In the genomic region with DNA sequence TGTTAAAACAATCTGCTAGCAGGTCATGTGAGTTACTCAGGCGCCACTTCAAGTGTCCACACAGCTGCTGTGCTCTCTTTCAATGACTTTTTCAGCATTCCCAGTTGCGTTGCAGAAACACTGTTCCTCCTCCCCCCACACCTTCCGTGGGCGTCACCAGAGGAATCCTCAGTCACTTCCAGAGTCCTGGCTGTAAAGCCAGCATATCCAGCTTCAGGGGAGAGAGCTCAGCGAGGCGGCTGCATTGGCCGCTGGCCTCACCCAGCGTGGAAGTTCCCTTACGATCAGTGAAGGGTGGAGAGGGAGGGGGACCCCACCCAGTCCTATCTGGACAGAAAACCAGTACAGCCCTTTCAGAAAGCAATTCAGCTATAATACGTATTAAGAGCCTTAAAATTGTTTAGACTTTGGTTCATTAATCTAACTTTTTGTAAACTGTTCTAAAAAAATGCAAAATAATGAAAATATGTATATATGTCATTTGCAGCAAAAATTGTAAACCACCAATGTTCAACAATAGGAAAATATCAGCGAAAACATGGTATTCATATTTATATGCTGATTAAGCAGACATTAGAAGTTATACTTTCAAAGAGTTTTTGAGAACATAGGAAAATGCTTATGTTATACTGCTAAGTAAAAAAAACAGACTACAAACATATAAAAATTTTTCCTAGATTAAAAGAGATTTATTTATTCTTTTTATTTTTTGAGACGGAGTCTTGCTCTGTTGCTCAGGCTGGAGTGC, we compare ENCODE assay signal across 11 cellular contexts. TPM values are rescaled to one million over a fixed set of nuclear protein-coding genes. Genes with fewer than 3 reads are reported as not detected.
DNase-seq lines count a peak whose midpoint lies in the region; ATAC-seq and TF ChIP-seq lines count a peak whose summit lies in the region.
"Had no signal": no experiment of that assay in that cellular context is flagged by ENCODE, and none has a peak within 500 bp of the region (broad histone marks: within the 10 kb centered on the region; RNA-seq: fewer than 3 reads in every experiment).

No MANE protein-coding gene starts in this region.

- H3K36me3 ChIP-seq in Panc1 (ENCODE audit: control insufficient read depth, insufficient read depth, low read length) (no peaks in the 10 kb centered on the region), upper lobe of right lung (no peaks in the 10 kb centered on the region)

- CTCF ChIA-PET in Panc1 (lab: Charles Lee) = no interaction called here

- ATAC-seq in left cardiac atrium = no peak
- no peak for ATAC-seq in Right ventricle myocardium inferior
- ATAC-seq in Panc1 = no peak
- no peak for ATAC-seq in left ventricle myocardium superior
- peak; percentile 37 for ATAC-seq in upper lobe of right lung
- ATAC-seq in activated CD4-positive, CD25-positive, alpha-beta regulatory T cell treated with anti-CD3 and anti-CD28 coated beads, Interleukin-2, amount 50 U/mL, for 24 hours = no peak
- no peak for ATAC-seq in GM18909 (IDR thresholded peaks at IDR 0.05; ENCODE audit: poor library complexity, unreplicated experiment)

- TF ChIP-seq CTCF in Panc1 (IDR thresholded peaks at IDR 0.05) = no peak
- TF ChIP-seq CTCF in upper lobe of right lung (IDR thresholded peaks at IDR 0.05) = no peak

- BruUV-seq in Panc1 (replicated peaks; lab: Mats Ljungman, UMichigan) = no TSS peak

- H3K27ac ChIP-seq in Panc1 (ENCODE audit: low read length) (peak overlapping the region; percentile 5; the same call in 1 of the 2 replicates), upper lobe of right lung (peak overlapping the region; percentile 31)

- H3K4me1 ChIP-seq in Panc1 (ENCODE audit: control insufficient read depth, insufficient read depth, low read length) = peaks cover 42% of the 10 kb centered on the region
- H3K4me1 ChIP-seq in upper lobe of right lung = peaks cover 23% of the 10 kb centered on the region

- intact Hi-C loops in left cardiac atrium (cut with DNase I) (no loop called here), Right ventricle myocardium inferior (cut with DNase I) (loop anchor here (5.0 kb wide), 1 partner anchor 137 kb away; a partner anchor contains a TSS), Panc1 (cut with micrococcal nuclease; ENCODE audit: unreplicated experiment) (loop anchor here (5.0 kb wide), 2 partner anchors 37 to 52 kb away; a partner anchor contains a TSS), left ventricle myocardium superior (cut with micrococcal nuclease) (no loop called here), upper lobe of right lung (cut with DNase I) (no loop called here)

- in situ Hi-C loops in Panc1 (cut with HindIII; ENCODE audit: low pct_unique_long_range_greater_than_20kb, low sequenced_read_pairs) = no loop called here

- H3K9me3 ChIP-seq in Panc1 (ENCODE audit: control insufficient read depth, insufficient read depth, low read depth, low read length) (no peaks in the 10 kb centered on the region), upper lobe of right lung (no peaks in the 10 kb centered on the region)

- no peaks in the 10 kb centered on the region for H3K27me3 ChIP-seq in Panc1 (ENCODE audit: control insufficient read depth, insufficient read depth, low read length)
- peaks cover 9% of the 10 kb centered on the region for H3K27me3 ChIP-seq in upper lobe of right lung

- H3K4me3 ChIP-seq in Panc1 (ENCODE audit: low read depth in 2 of 2, low read length in 2 of 2) = peak overlapping the region in 1 of 2 experiments; percentile 25; a peak in 1 of 4 replicates
- no peak overlapping the region for H3K4me3 ChIP-seq in upper lobe of right lung

- DNase-seq in left cardiac atrium (peak; percentile 61), Right ventricle myocardium inferior (ENCODE audit: missing footprints) (no peak), Panc1 (ENCODE audit: low read depth, low spot score) (no peak), left ventricle myocardium superior (peak; percentile 40), upper lobe of right lung (peak; percentile 84)
- no peak for DNase-seq in activated CD8-positive, alpha-beta memory T cell treated with anti-CD3 and anti-CD28 coated beads, Interleukin-2, amount 50 U/mL, for 48 hours
- DNase-seq: hippocampal formation; NCI-H1694 treated with DMSO at 0.1 percent for 48 hours; stimulated activated naive CD4-positive, alpha-beta T cell treated with Interleukin-2 at 50 U/mL for 16 hours had no signal

- POLR2A ChIA-PET in Panc1 (lab: Charles Lee) = no interaction called here

RNA-seq across cellular contexts. Expression of a gene that starts 2.8 kb away (rescaled TPM):
- total RNA-seq in left cardiac atrium = 1 to 10 TPM in 1 of 2 donors, under 1 TPM in 1; 0.55 to 1.6 TPM
- total RNA-seq in Right ventricle myocardium inferior = 0.41 TPM
- total RNA-seq in Panc1 (2021; ENCODE audit: unreplicated experiment) = 61.4 TPM
- 56.7 TPM for polyA plus RNA-seq in Panc1 (2012; ENCODE audit: insufficient read length)
- total RNA-seq in left ventricle myocardium superior = 1.3 TPM
- 22.4 TPM for total RNA-seq in upper lobe of right lung

RNA-seq across cellular contexts. Expression of a gene that starts 5.5 kb away (rescaled TPM):
- total RNA-seq in left cardiac atrium = 10 to 100 TPM; 21.5 to 26.5 TPM
- 27.8 TPM for total RNA-seq in Right ventricle myocardium inferior
- total RNA-seq in Panc1 (2021; ENCODE audit: unreplicated experiment) = 103 TPM
- polyA plus RNA-seq in Panc1 (2012; ENCODE audit: insufficient read length) = 165 TPM
- total RNA-seq in left ventricle myocardium superior = 31.8 TPM
- 31.1 TPM for total RNA-seq in upper lobe of right lung

RNA-seq across cellular contexts. Expression of a gene that starts 29.8 kb away (rescaled TPM):
- total RNA-seq in left cardiac atrium (10 to 100 TPM; 35.4 to 36.7 TPM), Right ventricle myocardium inferior (50.0 TPM), Panc1 (2021; ENCODE audit: unreplicated experiment) (183 TPM), left ventricle myocardium superior (47.5 TPM), upper lobe of right lung (80.9 TPM)
- 313 TPM for polyA plus RNA-seq in Panc1 (2012; ENCODE audit: insufficient read length)

RNA-seq across cellular contexts. Expression of a gene that starts 50.6 kb away (rescaled TPM):
- total RNA-seq in left cardiac atrium (under 1 TPM; 0.52 to 0.68 TPM), Right ventricle myocardium inferior (0.32 TPM), Panc1 (2021; ENCODE audit: unreplicated experiment) (36.8 TPM), left ventricle myocardium superior (0.84 TPM), upper lobe of right lung (40.4 TPM)
- polyA plus RNA-seq in Panc1 (2012; ENCODE audit: insufficient read length) = 38.8 TPM

Comparison
In these comparisons a context has a peak if more than half of its experiments do, and no peak if none do; other contexts are left out.
1. DNase-seq: peak in left cardiac atrium (single experiment), left ventricle myocardium superior (single experiment) and upper lobe of right lung (single experiment); none in Right ventricle myocardium inferior (single experiment), Panc1 (single experiment) and activated CD8-positive, alpha-beta memory T cell treated with anti-CD3 and anti-CD28 coated beads, Interleukin-2, amount 50 U/mL, for 48 hours (single experiment).
2. intact Hi-C loops: an anchor here in Right ventricle myocardium inferior (5.0 kb wide) and Panc1 (5.0 kb wide); none called in left cardiac atrium, left ventricle myocardium superior and upper lobe of right lung.